Comparison of ENCODE assay signal across 1 cellular context in the genomic region with DNA sequence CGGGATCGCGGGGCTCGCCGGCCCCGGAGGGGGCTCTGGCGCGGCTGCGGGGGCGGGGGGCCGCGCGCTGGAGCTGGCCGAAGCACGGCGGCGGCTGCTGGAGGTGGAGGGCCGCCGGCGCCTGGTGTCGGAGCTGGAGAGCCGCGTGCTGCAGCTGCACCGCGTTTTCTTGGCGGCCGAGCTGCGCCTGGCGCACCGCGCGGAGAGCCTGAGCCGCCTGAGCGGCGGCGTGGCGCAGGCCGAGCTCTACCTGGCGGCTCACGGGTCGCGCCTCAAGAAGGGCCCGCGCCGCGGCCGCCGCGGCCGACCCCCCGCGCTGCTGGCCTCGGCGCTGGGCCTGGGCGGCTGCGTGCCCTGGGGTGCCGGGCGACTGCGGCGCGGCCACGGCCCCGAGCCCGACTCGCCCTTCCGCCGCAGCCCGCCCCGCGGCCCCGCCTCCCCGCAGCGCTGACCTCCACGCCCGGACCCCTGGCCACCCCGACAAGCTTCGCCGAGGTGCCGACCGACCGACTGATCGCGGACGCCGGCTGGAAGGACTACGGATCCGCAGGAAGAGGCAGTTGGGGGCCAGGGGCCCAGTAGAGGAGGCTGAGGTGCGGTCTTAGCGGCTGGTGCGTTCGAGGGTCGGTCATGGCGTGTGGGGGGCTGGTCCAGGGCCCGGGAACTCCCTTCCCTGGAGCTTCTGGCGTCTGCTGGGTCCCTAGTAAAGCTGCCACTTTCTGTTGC.
TF ChIP-seq lines count a peak whose summit lies in the region.

No MANE protein-coding gene starts in this region.

TF ChIP-seq in K562, 482 proteins besides CTCF, POLR2A, EP300 and RAD21 (continued from another document):
- TF ChIP-seq YY1 (IDR thresholded peaks at IDR 0.05; ENCODE audit: borderline replicate concordance in 1 of 3, control insufficient read depth in 1 of 3, extremely low read depth in 1 of 3, insufficient read depth in 3 of 3, insufficient read length in 1 of 3, insufficient replicate concordance in 2 of 3, low read depth in 1 of 3, low read length in 2 of 3) (no peak), FUS (optimal IDR thresholded peaks at IDR 0.05; ENCODE audit: low read depth, low read length) (no peak), MAFK (IDR thresholded peaks at IDR 0.05; ENCODE audit: low read length) (no peak), POU5F1 (IDR thresholded peaks at IDR 0.05; ENCODE audit: borderline replicate concordance, low read depth, low read length, partially characterized antibody) (no peak), CBFA2T3 (IDR thresholded peaks at IDR 0.05) (no peak), NR1H2 (CRISPR knock-in tag; IDR thresholded peaks at IDR 0.05) (no peak), HMGN3 (IDR thresholded peaks at IDR 0.05; ENCODE audit: borderline replicate concordance, extremely low read depth, insufficient read length, low read depth, low read length) (no peak), TCF3 (CRISPR knock-in tag; IDR thresholded peaks at IDR 0.05) (no peak), ZNF436 (CRISPR knock-in tag; IDR thresholded peaks at IDR 0.05) (no peak), TEAD1 (CRISPR knock-in tag; IDR thresholded peaks at IDR 0.05) (no peak; a peak in 1 of 4 replicates), ADNP (tag; IDR thresholded peaks at IDR 0.05) (no peak), NUFIP1 (IDR thresholded peaks at IDR 0.05; ENCODE audit: partially characterized antibody) (no peak), ERF (CRISPR knock-in tag; IDR thresholded peaks at IDR 0.05) (no peak), ZNF41 (CRISPR knock-in tag; conservative IDR thresholded peaks at IDR 0.05) (no peak)
- TF ChIP-seq, protein P1, sequence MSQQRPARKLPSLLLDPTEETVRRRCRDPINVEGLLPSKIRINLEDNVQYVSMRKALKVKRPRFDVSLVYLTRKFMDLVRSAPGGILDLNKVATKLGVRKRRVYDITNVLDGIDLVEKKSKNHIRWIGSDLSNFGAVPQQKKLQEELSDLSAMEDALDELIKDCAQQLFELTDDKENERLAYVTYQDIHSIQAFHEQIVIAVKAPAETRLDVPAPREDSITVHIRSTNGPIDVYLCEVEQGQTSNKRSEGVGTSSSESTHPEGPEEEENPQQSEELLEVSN (IDR thresholded peaks at IDR 0.05; ENCODE audit: borderline replicate concordance in 1 of 2, extremely low read depth in 1 of 2, insufficient read depth in 1 of 2, insufficient read length in 1 of 2, low read depth in 1 of 2, low read length in 1 of 2, poor library complexity in 1 of 2, severe bottlenecking in 1 of 2), result peak; percentile 67 to 93
- TF ChIP-seq, protein P2, sequence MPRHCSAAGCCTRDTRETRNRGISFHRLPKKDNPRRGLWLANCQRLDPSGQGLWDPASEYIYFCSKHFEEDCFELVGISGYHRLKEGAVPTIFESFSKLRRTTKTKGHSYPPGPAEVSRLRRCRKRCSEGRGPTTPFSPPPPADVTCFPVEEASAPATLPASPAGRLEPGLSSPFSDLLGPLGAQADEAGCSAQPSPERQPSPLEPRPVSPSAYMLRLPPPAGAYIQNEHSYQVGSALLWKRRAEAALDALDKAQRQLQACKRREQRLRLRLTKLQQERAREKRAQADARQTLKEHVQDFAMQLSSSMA (CRISPR knock-in tag; IDR thresholded peaks at IDR 0.05), result no peak
